ENCODE assay signal across 1 cellular context in the genomic region with DNA sequence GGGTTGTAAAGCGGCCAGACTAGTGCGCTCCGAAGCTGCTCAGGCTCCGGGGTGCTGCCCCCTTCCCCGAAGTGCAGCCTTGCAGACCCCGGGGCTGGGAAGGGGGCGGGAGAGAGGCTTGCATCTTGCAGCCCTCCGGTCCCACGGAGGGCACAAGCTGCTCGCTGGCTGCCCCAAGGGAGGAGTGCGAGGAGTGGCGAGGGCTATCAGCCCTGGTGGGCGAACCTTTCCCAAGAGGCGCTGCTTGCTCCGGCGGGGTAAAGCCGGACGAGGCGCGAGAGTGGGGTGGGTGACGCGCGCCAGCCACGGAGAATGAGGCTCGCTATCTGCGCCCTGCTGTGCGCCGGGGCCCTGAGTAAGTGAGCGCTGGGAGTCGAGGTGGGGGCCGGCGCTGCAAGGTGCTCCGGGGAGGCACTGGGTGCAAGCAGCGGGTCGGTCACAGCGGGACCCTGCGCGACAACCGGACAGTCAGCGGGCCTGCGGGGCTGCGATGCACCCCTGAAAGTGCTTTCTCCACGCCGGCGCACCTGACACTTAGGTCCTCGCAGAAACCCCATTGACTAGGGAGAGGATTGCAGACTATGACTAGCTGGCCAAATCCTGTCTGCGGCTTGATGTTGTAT.
TF ChIP-seq lines count a peak whose summit lies in the region.

No MANE protein-coding gene starts in this region.

TF ChIP-seq in IMR-90, 13 proteins besides CTCF, POLR2A, EP300 and RAD21:
- TF ChIP-seq, protein P1, sequence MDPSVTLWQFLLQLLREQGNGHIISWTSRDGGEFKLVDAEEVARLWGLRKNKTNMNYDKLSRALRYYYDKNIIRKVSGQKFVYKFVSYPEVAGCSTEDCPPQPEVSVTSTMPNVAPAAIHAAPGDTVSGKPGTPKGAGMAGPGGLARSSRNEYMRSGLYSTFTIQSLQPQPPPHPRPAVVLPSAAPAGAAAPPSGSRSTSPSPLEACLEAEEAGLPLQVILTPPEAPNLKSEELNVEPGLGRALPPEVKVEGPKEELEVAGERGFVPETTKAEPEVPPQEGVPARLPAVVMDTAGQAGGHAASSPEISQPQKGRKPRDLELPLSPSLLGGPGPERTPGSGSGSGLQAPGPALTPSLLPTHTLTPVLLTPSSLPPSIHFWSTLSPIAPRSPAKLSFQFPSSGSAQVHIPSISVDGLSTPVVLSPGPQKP (IDR thresholded peaks at IDR 0.05; ENCODE audit: borderline replicate concordance, low read depth, low read length), result no peak
- TF ChIP-seq RFX5 (IDR thresholded peaks at IDR 0.05; ENCODE audit: low read depth, low read length) (no peak), FOS (IDR thresholded peaks at IDR 0.05; ENCODE audit: low read depth, low read length) (no peak), NFE2L2 (IDR thresholded peaks at IDR 0.05; ENCODE audit: low read depth, low read length) (no peak), MAFK (IDR thresholded peaks at IDR 0.05; ENCODE audit: low read depth, low read length) (no peak), BHLHE40 (IDR thresholded peaks at IDR 0.05; ENCODE audit: low read depth, low read length) (no peak), CEBPB (IDR thresholded peaks at IDR 0.05; ENCODE audit: low read depth, low read length) (no peak), MXI1 (IDR thresholded peaks at IDR 0.05; ENCODE audit: borderline replicate concordance, low read depth, low read length) (no peak), SMC3 (IDR thresholded peaks at IDR 0.05; ENCODE audit: low read depth, low read length) (no peak), MAZ (IDR thresholded peaks at IDR 0.05; ENCODE audit: borderline replicate concordance, low read depth, low read length) (no peak), CHD1 (IDR thresholded peaks at IDR 0.05; ENCODE audit: low read depth, low read length) (no peak), RCOR1 (IDR thresholded peaks at IDR 0.05; ENCODE audit: insufficient replicate concordance, low read length) (no peak)
- TF ChIP-seq, protein P2, sequence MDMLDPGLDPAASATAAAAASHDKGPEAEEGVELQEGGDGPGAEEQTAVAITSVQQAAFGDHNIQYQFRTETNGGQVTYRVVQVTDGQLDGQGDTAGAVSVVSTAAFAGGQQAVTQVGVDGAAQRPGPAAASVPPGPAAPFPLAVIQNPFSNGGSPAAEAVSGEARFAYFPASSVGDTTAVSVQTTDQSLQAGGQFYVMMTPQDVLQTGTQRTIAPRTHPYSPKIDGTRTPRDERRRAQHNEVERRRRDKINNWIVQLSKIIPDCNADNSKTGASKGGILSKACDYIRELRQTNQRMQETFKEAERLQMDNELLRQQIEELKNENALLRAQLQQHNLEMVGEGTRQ (IDR thresholded peaks at IDR 0.05; ENCODE audit: low read depth, low read length), result no peak
